In genomic region chr17:3995067-3995466, GRCh38 we compare ENCODE assay signal across 30 cellular contexts. TPM values are rescaled to one million over a fixed set of nuclear protein-coding genes. Genes with fewer than 3 reads are reported as not detected.
"Had no signal": no experiment of that assay in that cellular context is flagged by ENCODE, and none has a peak within 500 bp of the region (broad histone marks: within the 10 kb centered on the region; RNA-seq: fewer than 3 reads in every experiment).

No MANE protein-coding gene starts in this region.

- H3K4me1 Mint-ChIP-seq: natural killer cell; nephron; stimulated activated naive CD8-positive, alpha-beta T cell treated with anti-CD3 and anti-CD28 coated beads, Interleukin-15, amount 100 ng/mL, for 72 hours had no signal

- H3K27me3 Mint-ChIP-seq: progenitor cell of endocrine pancreas had no signal

- H3K9ac ChIP-seq: neural progenitor cell, parathyroid adenoma had no signal

- H3K27me3 ChIP-seq: neural progenitor cell, ovary, right lobe of liver, spleen, testis, upper lobe of left lung, vagina had no signal

- H3K4me2 ChIP-seq: neural progenitor cell, smooth muscle cell had no signal

- H3K9me3 Mint-ChIP-seq: natural killer cell; stimulated activated memory B cell treated with anti-CD40 and anti-IgM and Interleukin-4, amounts not matched to agents 10 μg/mL and 1 μg/mL and 100 μg/mL, for 72 hours had no signal

- H3K4me3 ChIP-seq: neural progenitor cell, ovary, psoas muscle, right lobe of liver, skin epidermis, smooth muscle cell, spleen, suprapubic skin, testis, tibial nerve, upper lobe of left lung, vagina had no signal

- H2AFZ ChIP-seq: neural progenitor cell, parathyroid adenoma had no signal

- H3K79me2 ChIP-seq: parathyroid adenoma had no signal

- H3K36me3 Mint-ChIP-seq: natural killer cell; neural progenitor cell; stimulated activated memory B cell treated with anti-CD40 and anti-IgM and Interleukin-4, amounts not matched to agents 10 μg/mL and 1 μg/mL and 100 μg/mL, for 72 hours had no signal

- H3K36me3 ChIP-seq: neural progenitor cell, ovary, right lobe of liver, spleen, suprapubic skin, tibial nerve, upper lobe of left lung, vagina had no signal

- H3K4me1 ChIP-seq: neural progenitor cell, parathyroid adenoma, psoas muscle, right lobe of liver, spleen, suprapubic skin, testis, tibial nerve, upper lobe of left lung, vagina had no signal

- H3K27ac ChIP-seq: neural progenitor cell, ovary, parathyroid adenoma, psoas muscle, right lobe of liver, skin epidermis, spleen, suprapubic skin, testis, tibial nerve, upper lobe of left lung, vagina had no signal

- DNase-seq: natural killer cell; occipital lobe; ovary; right cardiac atrium; spleen; stimulated activated CD4-positive, alpha-beta T cell treated with anti-CD3 and anti-CD28 coated beads, Interleukin-12 subunit alpha, Interleukin-12 subunit beta, amount 100 ng/mL, for 4 hours; stimulated activated CD4-positive, alpha-beta T cell treated with anti-CD3 and anti-CD28 coated beads, Interleukin-1b, Interleukin-23, amount 100 ng/mL, for 48 hours; stimulated activated CD4-positive, alpha-beta T cell treated with anti-CD3 and anti-CD28 coated beads, Interleukin-4, amount 100 ng/mL, for 1 hour; stimulated activated CD4-positive, alpha-beta T cell treated with anti-CD3 and anti-CD28 coated beads, Interleukin-4, amount 100 ng/mL, for 4 hours; stimulated activated CD8-positive, alpha-beta memory T cell treated with anti-CD3 and anti-CD28 coated beads, Interleukin-4, amount 100 ng/mL, for 48 hours; stimulated activated naive CD4-positive, alpha-beta T cell; stimulated activated naive CD8-positive, alpha-beta T cell treated with anti-CD3 and anti-CD28 coated beads, Interleukin-15, amount 100 ng/mL, for 72 hours; stimulated activated naive CD8-positive, alpha-beta T cell treated with anti-CD3 and anti-CD28 coated beads, Interleukin-15, Interleukin-2, amounts not matched to agents 100 U/mL and 50 U/mL, for 24 hours; substantia nigra; testis; trophoblast cell had no signal

- H3K9me3 ChIP-seq: right lobe of liver, suprapubic skin, testis, upper lobe of left lung, vagina had no signal

- H3K27ac Mint-ChIP-seq: natural killer cell; nephron; neural progenitor cell; progenitor cell of endocrine pancreas; stimulated activated memory B cell treated with anti-CD40 and anti-IgM and Interleukin-4, amounts not matched to agents 10 μg/mL and 1 μg/mL and 100 μg/mL, for 72 hours; stimulated activated naive CD8-positive, alpha-beta T cell treated with anti-CD3 and anti-CD28 coated beads, Interleukin-15, amount 100 ng/mL, for 72 hours had no signal

- H3K4me3 Mint-ChIP-seq: natural killer cell; nephron; neural progenitor cell; stimulated activated memory B cell treated with anti-CD40 and anti-IgM and Interleukin-4, amounts not matched to agents 10 μg/mL and 1 μg/mL and 100 μg/mL, for 72 hours; stimulated activated naive CD8-positive, alpha-beta T cell treated with anti-CD3 and anti-CD28 coated beads, Interleukin-15, amount 100 ng/mL, for 72 hours had no signal

- ATAC-seq: natural killer cell; psoas muscle; right cardiac atrium; right lobe of liver; stimulated activated memory B cell treated with anti-CD40 and anti-IgM and Interleukin-4, amounts not matched to agents 10 μg/mL and 1 μg/mL and 100 μg/mL, for 72 hours; stimulated activated naive CD8-positive, alpha-beta T cell treated with anti-CD3 and anti-CD28 coated beads, Interleukin-15, amount 100 ng/mL, for 72 hours; stimulated activated naive CD8-positive, alpha-beta T cell treated with anti-CD3 and anti-CD28 coated beads, Interleukin-15, Interleukin-2, amounts not matched to agents 100 U/mL and 50 U/mL, for 24 hours had no signal

RNA-seq across cellular contexts. Expression of gene ATP2A3, which starts 30.8 kb away (rescaled TPM):
- polyA plus RNA-seq: neural cell had no signal
